In the genomic region with DNA sequence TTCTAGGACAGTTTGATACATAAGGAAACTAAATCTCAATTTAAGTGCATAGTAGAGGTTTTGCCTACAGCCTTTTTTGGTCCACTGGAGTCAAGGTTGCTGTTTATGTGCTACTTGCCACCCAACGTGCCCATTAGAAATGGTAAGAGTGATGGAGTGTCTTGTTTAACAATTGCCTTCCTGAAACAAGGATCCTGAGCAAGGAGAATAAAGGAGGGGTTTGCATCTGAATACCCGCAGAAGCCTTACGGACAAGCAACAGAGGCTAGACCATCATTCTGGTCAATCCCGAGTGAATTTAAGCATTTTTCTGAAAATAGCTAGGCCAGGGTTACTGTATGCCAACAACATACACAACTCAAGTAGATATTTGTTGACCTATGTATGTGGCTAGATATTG, we compare ENCODE assay signal across 32 cellular contexts.
"Had no signal": no experiment of that assay in that cellular context is flagged by ENCODE, and none has a peak within 500 bp of the region (broad histone marks: within the 10 kb centered on the region; RNA-seq: fewer than 3 reads in every experiment).

No MANE protein-coding gene starts in this region.

- H3K4me2 ChIP-seq: hepatocyte had no signal

- DNase-seq: activated CD4-positive, alpha-beta memory T cell treated with anti-CD3 and anti-CD28 coated beads for 36 hours; activated CD4-positive, alpha-beta T cell treated with anti-CD3 and anti-CD28 coated beads, Interleukin-2, amount 10 ng/mL, durations not matched to agents 24 days and 14 days; activated CD8-positive, alpha-beta memory T cell treated with anti-CD3 and anti-CD28 coated beads, Interleukin-2, amount 50 U/mL, for 4 hours; activated effector memory CD4-positive, alpha-beta T cell treated with anti-CD3 and anti-CD28 coated beads, Interleukin-2, amount 50 U/mL, for 16 hours; activated naive CD4-positive, alpha-beta T cell treated with anti-CD3 and anti-CD28 coated beads, Interleukin-2, amount 50 U/mL, for 16 hours; activated T-cell treated with anti-CD3 and anti-CD28 coated beads, Interleukin-2, amount 50 U/mL, for 1 hour; amniotic stem cell; brain microvascular endothelial cell; central memory CD4-positive, alpha-beta T cell; dermis blood vessel endothelial cell; effector CD8-positive, alpha-beta T cell; gastrocnemius medialis; left lung; mucosa of descending colon; posterior cingulate gyrus; right cardiac atrium; stimulated activated CD4-positive, alpha-beta T cell treated with anti-CD3 and anti-CD28 coated beads, Interleukin-15, amount 100 ng/mL, for 24 hours; stimulated activated CD4-positive, alpha-beta T cell treated with anti-CD3 and anti-CD28 coated beads, Interleukin-2, amount 100 ng/mL, for 24 hours; stimulated activated naive B cell treated with anti-CD40 and anti-IgM and Interleukin-4, amounts not matched to agents 10 μg/mL and 1 μg/mL and 100 μg/mL, for 72 hours; stomach; T-helper 9 cell; thyroid gland had no signal

- H3K79me2 ChIP-seq: hepatocyte had no signal

- H3K9me3 ChIP-seq: gastrocnemius medialis, left lung, mucosa of descending colon, stomach, thyroid gland had no signal

- H3K36me3 Mint-ChIP-seq: activated CD4-positive, alpha-beta memory T cell treated with anti-CD3 and anti-CD28 coated beads for 36 hours had no signal

- H3K27me3 Mint-ChIP-seq: activated CD4-positive, alpha-beta memory T cell treated with anti-CD3 and anti-CD28 coated beads for 36 hours; stimulated activated naive B cell treated with anti-CD40 and anti-IgM and Interleukin-4, amounts not matched to agents 10 μg/mL and 1 μg/mL and 100 μg/mL, for 72 hours had no signal

- H3K4me3 ChIP-seq: gastrocnemius medialis, hepatocyte, left lung, lung, mucosa of descending colon, stomach, thyroid gland had no signal

- H3K27ac Mint-ChIP-seq: activated CD4-positive, alpha-beta memory T cell treated with anti-CD3 and anti-CD28 coated beads for 36 hours; activated CD4-positive, alpha-beta T cell treated with anti-CD3 and anti-CD28 coated beads, Interleukin-2, amount 10 ng/mL, durations not matched to agents 24 days and 14 days; activated T-helper 1 cell treated with anti-CD3 and anti-CD28 coated beads, Interleukin-12 subunit alpha, Interleukin-12 subunit beta, Interleukin-2, Interleukin-4 antibody, amounts not matched to agents 30 ng/mL and 10 ng/mL and 1 ng/mL, durations not matched to agents 14 hours and 24 hours and 36 hours; natural killer cell treated with Interleukin-12 subunit alpha and Interleukin-12 subunit beta and Interleukin-15 and Interleukin-18, amount 100 ng/mL, for 72 hours; stimulated activated naive B cell treated with anti-CD40 and anti-IgM and Interleukin-4, amounts not matched to agents 10 μg/mL and 1 μg/mL and 100 μg/mL, for 72 hours; T-helper 1 cell treated with Interleukin-12 subunit alpha and Interleukin-12 subunit beta and Interleukin-4 antibody, amounts not matched to agents 30 μg/mL and 1 μg/mL, for 36 hours had no signal

- H3K4me3 Mint-ChIP-seq: activated CD4-positive, alpha-beta memory T cell treated with anti-CD3 and anti-CD28 coated beads for 36 hours; activated CD4-positive, alpha-beta T cell treated with anti-CD3 and anti-CD28 coated beads, Interleukin-2, amount 10 ng/mL, durations not matched to agents 24 days and 14 days; activated T-helper 1 cell treated with anti-CD3 and anti-CD28 coated beads, Interleukin-12 subunit alpha, Interleukin-12 subunit beta, Interleukin-2, Interleukin-4 antibody, amounts not matched to agents 30 ng/mL and 10 ng/mL and 1 ng/mL, durations not matched to agents 14 hours and 24 hours and 36 hours; natural killer cell treated with Interleukin-12 subunit alpha and Interleukin-12 subunit beta and Interleukin-15 and Interleukin-18, amount 100 ng/mL, for 72 hours; stimulated activated naive B cell treated with anti-CD40 and anti-IgM and Interleukin-4, amounts not matched to agents 10 μg/mL and 1 μg/mL and 100 μg/mL, for 72 hours; T-helper 1 cell treated with Interleukin-12 subunit alpha and Interleukin-12 subunit beta and Interleukin-4 antibody, amounts not matched to agents 30 μg/mL and 1 μg/mL, for 36 hours had no signal

- H3K4me1 ChIP-seq: gastrocnemius medialis, left lung, stomach, thyroid gland had no signal

- H3K9me3 Mint-ChIP-seq: activated CD4-positive, alpha-beta memory T cell treated with anti-CD3 and anti-CD28 coated beads for 36 hours; activated T-helper 1 cell treated with anti-CD3 and anti-CD28 coated beads, Interleukin-12 subunit alpha, Interleukin-12 subunit beta, Interleukin-2, Interleukin-4 antibody, amounts not matched to agents 30 ng/mL and 10 ng/mL and 1 ng/mL, durations not matched to agents 14 hours and 24 hours and 36 hours; natural killer cell treated with Interleukin-12 subunit alpha and Interleukin-12 subunit beta and Interleukin-15 and Interleukin-18, amount 100 ng/mL, for 72 hours; stimulated activated naive B cell treated with anti-CD40 and anti-IgM and Interleukin-4, amounts not matched to agents 10 μg/mL and 1 μg/mL and 100 μg/mL, for 72 hours; T-helper 1 cell treated with Interleukin-12 subunit alpha and Interleukin-12 subunit beta and Interleukin-4 antibody, amounts not matched to agents 30 μg/mL and 1 μg/mL, for 36 hours had no signal

- H3K27ac ChIP-seq: brain microvascular endothelial cell, gastrocnemius medialis, hepatocyte, left lung, stomach, thyroid gland, VCaP had no signal

- H3K27me3 ChIP-seq: brain microvascular endothelial cell, gastrocnemius medialis, hepatocyte, left lung, stomach, thyroid gland had no signal

- ATAC-seq: activated CD4-positive, CD25-positive, alpha-beta regulatory T cell treated with anti-CD3 and anti-CD28 coated beads, Interleukin-2, amount 50 U/mL, for 24 hours; gastrocnemius medialis; left lung; mucosa of descending colon; natural killer cell treated with Interleukin-12 subunit alpha and Interleukin-12 subunit beta and Interleukin-15 and Interleukin-18, amount 100 ng/mL, for 72 hours; right cardiac atrium; stimulated activated naive B cell treated with anti-CD40 and anti-IgM and Interleukin-4, amounts not matched to agents 10 μg/mL and 1 μg/mL and 100 μg/mL, for 72 hours had no signal

- H3K4me1 Mint-ChIP-seq: stimulated activated naive B cell treated with anti-CD40 and anti-IgM and Interleukin-4, amounts not matched to agents 10 μg/mL and 1 μg/mL and 100 μg/mL, for 72 hours had no signal

- H2AFZ ChIP-seq: hepatocyte had no signal

- FAIRE-seq: astrocyte, endometrium, TTC549 had no signal
